In genomic region chr16:75112281-75113045, GRCh38 we compare ENCODE assay signal across 16 cellular contexts. TPM values are rescaled to one million over a fixed set of nuclear protein-coding genes. Genes with fewer than 3 reads are reported as not detected.
DNase-seq lines count a peak whose midpoint lies in the region; ATAC-seq and TF ChIP-seq lines count a peak whose summit lies in the region.
"Had no signal": no experiment of that assay in that cellular context is flagged by ENCODE, and none has a peak within 500 bp of the region (broad histone marks: within the 10 kb centered on the region; RNA-seq: fewer than 3 reads in every experiment).

No MANE protein-coding gene starts in this region.

- H3K27ac ChIP-seq in heart right ventricle (peak overlapping the region; percentile 31 to 96 (median 86)), upper lobe of right lung (peak overlapping the region; percentile 18)

- H3K4me3 ChIP-seq in heart right ventricle (peak overlapping the region in 2 of 10 donors; percentile 14 to 23), mucosa of descending colon (no peak overlapping the region), upper lobe of right lung (no peak overlapping the region)
- H3K4me3 ChIP-seq: adrenal gland, left lung, MG63 had no signal

- TF ChIP-seq CTCF in heart right ventricle (IDR thresholded peaks at IDR 0.05): no peak
- no peak for TF ChIP-seq CTCF in mucosa of descending colon (IDR thresholded peaks at IDR 0.05)
- TF ChIP-seq CTCF in upper lobe of right lung (IDR thresholded peaks at IDR 0.05): no peak

- H3K27me3 ChIP-seq in heart right ventricle (peaks cover 0 to 15% (median 0%) of the 10 kb centered on the region in 7 donors), upper lobe of right lung (no peaks in the 10 kb centered on the region)
- H3K27me3 ChIP-seq: adrenal gland, MG63 had no signal

- H3K4me1 ChIP-seq in heart right ventricle (peaks cover 15 to 89% (median 78%) of the 10 kb centered on the region in 9 donors), mucosa of descending colon (ENCODE audit: low read depth) (peaks cover 36% of the 10 kb centered on the region), upper lobe of right lung (peaks cover 50% of the 10 kb centered on the region)

- H3K9me3 ChIP-seq in heart right ventricle: no peaks in the 10 kb centered on the region
- H3K9me3 ChIP-seq in mucosa of descending colon: no peaks in the 10 kb centered on the region
- no peaks in the 10 kb centered on the region for H3K9me3 ChIP-seq in upper lobe of right lung
- H3K9me3 ChIP-seq: adrenal gland, left lung, MG63 had no signal

- peaks cover 0 to 16% (median 0%) of the 10 kb centered on the region in 9 donors for H3K36me3 ChIP-seq in heart right ventricle
- no peaks in the 10 kb centered on the region for H3K36me3 ChIP-seq in mucosa of descending colon (ENCODE audit: low read depth)
- H3K36me3 ChIP-seq in upper lobe of right lung: no peaks in the 10 kb centered on the region
- H3K36me3 ChIP-seq: adrenal gland, left lung, MG63 had no signal

- WGBS in heart right ventricle, 2 donors: 48 to 65% methylated on average over 25 of the region's 25 CpGs

- no peak for DNase-seq in heart right ventricle
- no peak for DNase-seq in left cardiac atrium
- DNase-seq in cerebellum (ENCODE audit: low spot score): peak; percentile 0
- DNase-seq in mucosa of descending colon: peak in 2 of 3 donors; percentile 39 to 56
- peak; percentile 65 for DNase-seq in upper lobe of right lung
- no peak for DNase-seq in NCI-H345 treated with DMSO at 0.1 percent for 48 hours (lab: John Stamatoyannopoulos, UW; ENCODE audit: unreplicated experiment)
- DNase-seq in SHP77 treated with DMSO at 0.1 percent for 48 hours (lab: John Stamatoyannopoulos, UW): no peak
- DNase-seq: DMS153; hippocampal formation; MG63; NCI-H2081; stimulated activated naive CD8-positive, alpha-beta T cell treated with anti-CD3 and anti-CD28 coated beads, Interleukin-15, Interleukin-2, amounts not matched to agents 100 U/mL and 50 U/mL, for 24 hours had no signal

- ATAC-seq in heart right ventricle (no peak), left cardiac atrium (no peak), mucosa of descending colon (no peak), upper lobe of right lung (no peak), GM21528 (IDR thresholded peaks at IDR 0.05; ENCODE audit: low FRiP score, unreplicated experiment) (no peak)
- ATAC-seq: left lung; stimulated activated naive CD8-positive, alpha-beta T cell treated with anti-CD3 and anti-CD28 coated beads, Interleukin-15, Interleukin-2, amounts not matched to agents 100 U/mL and 50 U/mL, for 24 hours had no signal

- intact Hi-C loops in heart right ventricle (cut with DNase I): loop anchor here in 6 of 10 donors (5.0 to 10.0 kb wide), 6 partner anchors 65 to 408 kb away; partner anchors contain the start of gene MLKL (in 1 of the 6)
- intact Hi-C loops in left cardiac atrium (cut with DNase I): loop anchor here in 1 of 2 donors (10.0 kb wide), 2 partner anchors 238 to 298 kb away; no protein-coding TSS in a partner anchor
- intact Hi-C loops in mucosa of descending colon (cut with DNase I, micrococcal nuclease): no loop called here
- intact Hi-C loops in upper lobe of right lung (cut with DNase I): loop anchor here (5.0 kb wide), 1 partner anchor 115 kb away; the partner anchor contains the start of gene ZNRF1

RNA-seq across cellular contexts. Expression of gene LDHD, which starts 4.1 kb away (rescaled TPM):
- 100 to 1,000 TPM in 3 of 10 donors, 10 to 100 TPM in 7; 69.7 to 135 (median 94.9) TPM for total RNA-seq in heart right ventricle
- polyA plus RNA-seq in heart right ventricle: 10 to 100 TPM; 60.7 to 69.5 TPM
- 10 to 100 TPM; 26.6 to 28.5 TPM for total RNA-seq in left cardiac atrium
- total RNA-seq in cerebellum: 1.00 TPM
- total RNA-seq in mucosa of descending colon: 100 to 1,000 TPM in 1 of 3 donors, 10 to 100 TPM in 2; 52.6 to 132 (median 67.2) TPM
- 10.7 TPM for total RNA-seq in upper lobe of right lung
- polyA plus RNA-seq: neural cell had no signal

RNA-seq across cellular contexts. Expression of gene ZFP1, which starts 35.9 kb away (rescaled TPM):
- 10 to 100 TPM in 2 of 10 donors, 1 to 10 TPM in 8; 4.2 to 11.5 (median 7.0) TPM for total RNA-seq in heart right ventricle
- 1 to 10 TPM; 3.0 to 4.7 TPM for polyA plus RNA-seq in heart right ventricle
- 1 to 10 TPM; 5.9 to 6.8 TPM for total RNA-seq in left cardiac atrium
- total RNA-seq in cerebellum: 38.5 TPM
- 10 to 100 TPM in 1 of 3 donors, 1 to 10 TPM in 2; 5.6 to 17.0 (median 6.9) TPM for total RNA-seq in mucosa of descending colon
- total RNA-seq in upper lobe of right lung: 9.8 TPM

Comparison
In these comparisons a context has a peak if more than half of its experiments do, and no peak if none do; other contexts are left out.
1. DNase-seq: peak in cerebellum (single experiment), mucosa of descending colon (2 of 3) and upper lobe of right lung (single experiment); none in heart right ventricle (0 of 2), left cardiac atrium (single experiment), NCI-H345 treated with DMSO at 0.1 percent for 48 hours (single experiment) and SHP77 treated with DMSO at 0.1 percent for 48 hours (single experiment).
2. intact Hi-C loops: an anchor here in heart right ventricle (5.0 to 10.0 kb wide) and upper lobe of right lung (5.0 kb wide); none called in mucosa of descending colon.